Comparison of ENCODE assay signal across 24 cellular contexts in the genomic region with DNA sequence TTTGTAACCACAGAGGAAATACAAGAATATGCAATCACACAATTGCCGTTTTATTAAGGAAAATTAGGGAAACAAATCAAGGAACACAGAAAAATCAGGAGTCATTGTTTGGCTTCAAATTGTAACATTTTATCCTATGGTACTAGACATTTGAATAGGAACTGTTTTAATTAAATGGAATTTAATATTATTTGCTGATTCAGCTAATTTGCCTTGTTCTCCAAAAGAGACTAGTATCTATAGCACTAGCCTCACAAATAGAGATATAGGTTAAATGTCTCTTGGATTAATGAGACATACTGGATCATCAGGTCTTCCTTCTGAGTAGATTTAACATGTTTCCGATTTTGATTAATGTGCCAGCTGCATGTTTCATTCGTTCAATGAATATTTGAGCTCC. TPM values are rescaled to one million over a fixed set of nuclear protein-coding genes. Genes with fewer than 3 reads are reported as not detected.
DNase-seq lines count a peak whose midpoint lies in the region; ATAC-seq, FAIRE-seq and TF ChIP-seq lines count a peak whose summit lies in the region.
"Had no signal": no experiment of that assay in that cellular context is flagged by ENCODE, and none has a peak within 500 bp of the region (broad histone marks: within the 10 kb centered on the region; RNA-seq: fewer than 3 reads in every experiment).

No MANE protein-coding gene starts in this region.

- H3K9me1 ChIP-seq in endothelial cell of umbilical vein (replicated peaks; ENCODE audit: control insufficient read depth, extremely low read depth, insufficient read depth, low read length), result no peaks in the 10 kb centered on the region

- no peaks in the 10 kb centered on the region for H3K79me2 ChIP-seq in endothelial cell of umbilical vein (ENCODE audit: control insufficient read depth, insufficient read depth, low read length)

- H4K20me1 ChIP-seq in endothelial cell of umbilical vein (replicated peaks; ENCODE audit: control insufficient read depth, extremely low read depth, insufficient read depth, low read length), result no peaks in the 10 kb centered on the region
- H4K20me1 ChIP-seq: BLaER1 treated with 17β-estradiol and CSF1 and Interleukin-3, amounts not matched to agents 10 nM and 100 nM had no signal

- H3K27ac ChIP-seq in A673 (ENCODE audit: low read depth, low read length, poor library complexity, severe bottlenecking) (no peak overlapping the region), SK-N-MC (no peak overlapping the region), endothelial cell of umbilical vein (ENCODE audit: insufficient read depth, low read depth, low read length) (no peak overlapping the region), endodermal cell (ENCODE audit: low read depth, low read length) (no peak overlapping the region)
- H3K27ac ChIP-seq: BLaER1 treated with 17β-estradiol and CSF1 and Interleukin-3, amounts not matched to agents 10 nM and 100 nM had no signal

- no peak overlapping the region for H3K9ac ChIP-seq in SK-N-MC (ENCODE audit: insufficient read length)
- no peak overlapping the region for H3K9ac ChIP-seq in endothelial cell of umbilical vein (replicated peaks; ENCODE audit: extremely low read depth, insufficient read depth, low read length)
- H3K9ac ChIP-seq in endodermal cell (ENCODE audit: extremely low read depth, low read length, poor library complexity, severe bottlenecking), result no peak overlapping the region
- H3K9ac ChIP-seq: BLaER1 treated with 17β-estradiol and CSF1 and Interleukin-3, amounts not matched to agents 10 nM and 100 nM had no signal

- no peaks in the 10 kb centered on the region for H3K9me3 ChIP-seq in A673 (ENCODE audit: low read depth, low read length, poor library complexity, severe bottlenecking)
- no peaks in the 10 kb centered on the region for H3K9me3 ChIP-seq in SK-N-MC (ENCODE audit: low read depth, low read length)
- H3K9me3 ChIP-seq in endothelial cell of umbilical vein (replicated peaks; ENCODE audit: control insufficient read depth, insufficient read depth, low read length), result no peaks in the 10 kb centered on the region
- no peaks in the 10 kb centered on the region for H3K9me3 ChIP-seq in endodermal cell (ENCODE audit: control insufficient read depth, low read length)
- H3K9me3 ChIP-seq: BE2C; BLaER1 treated with 17β-estradiol and CSF1 and Interleukin-3, amounts not matched to agents 10 nM and 100 nM had no signal

- H2AFZ ChIP-seq in endothelial cell of umbilical vein (ENCODE audit: low read depth, low read length), result no peak overlapping the region

- H3K27me3 ChIP-seq in A673 (replicated peaks; ENCODE audit: insufficient read depth, low read depth, low read length, poor library complexity) (peaks cover 57% of the 10 kb centered on the region), endothelial cell of umbilical vein (ENCODE audit: control insufficient read depth in 2 of 2, insufficient read depth in 2 of 2, low read length in 2 of 2) (peaks cover 9 to 13% of the 10 kb centered on the region in 2 experiments), endodermal cell (ENCODE audit: control insufficient read depth, insufficient read depth, low read length, poor library complexity, severe bottlenecking) (peaks cover 6% of the 10 kb centered on the region)

- peaks cover 27% of the 10 kb centered on the region for H3K4me1 ChIP-seq in A673 (ENCODE audit: insufficient read depth, low read length, poor library complexity, severe bottlenecking)
- H3K4me1 ChIP-seq in endothelial cell of umbilical vein (ENCODE audit: control insufficient read depth, extremely low read depth, insufficient read depth, low read length), result no peaks in the 10 kb centered on the region
- H3K4me1 ChIP-seq in endodermal cell (ENCODE audit: control insufficient read depth, insufficient read depth, low read length), result no peaks in the 10 kb centered on the region
- H3K4me1 ChIP-seq: BE2C; BLaER1 treated with 17β-estradiol and CSF1 and Interleukin-3, amounts not matched to agents 10 nM and 100 nM had no signal

- 86 to 89% methylated on average over 3 of the region's 3 CpGs for WGBS in endodermal cell (ENCODE audit: insufficient coverage in 1 of 2, insufficient read length in 1 of 2), 2 experiments

- H3K27ac Mint-ChIP-seq in endodermal cell, result no peak overlapping the region
- H3K27ac Mint-ChIP-seq: CD14-positive monocyte; CD4-positive, alpha-beta T cell; CD8-positive, alpha-beta memory T cell had no signal

- DNase-seq in A673 (ENCODE audit: low spot score), result peak; percentile 15
- DNase-seq in SK-N-MC (ENCODE audit: low read depth, low spot score), result no peak
- no peak for DNase-seq in endothelial cell of umbilical vein (ENCODE audit: low read depth, low spot score)
- no peak for DNase-seq in cortex of kidney (lab: John Stamatoyannopoulos, UW)
- DNase-seq in left colon, result no peak
- DNase-seq in endodermal cell, result no peak
- DNase-seq: ACHN; AML-193; BE2C; CD4-positive, alpha-beta T cell; CD8-positive, alpha-beta memory T cell; DMS 273 treated with DMSO at 0.1 percent for 48 hours; DMS79; EL; GDM1; GOT3; H7; HCEC 1CT had no signal

- H3K4me3 Mint-ChIP-seq in endodermal cell, result no peak overlapping the region
- H3K4me3 Mint-ChIP-seq: CD14-positive monocyte; CD4-positive, alpha-beta T cell; CD8-positive, alpha-beta memory T cell had no signal

- POLR2A ChIA-PET in A673 (lab: Charles Lee; ENCODE audit: low non-redundant PET) (no interaction called here), endothelial cell of umbilical vein (lab: Charles Lee) (no interaction called here)

- peak; percentile 12 for FAIRE-seq in endothelial cell of umbilical vein (lab: Jason Lieb, UNC)
- FAIRE-seq: D721Med, GM12878, GM19239 had no signal

- no peak overlapping the region for H3K4me2 ChIP-seq in endothelial cell of umbilical vein (ENCODE audit: insufficient read depth, low read length)
- H3K4me2 ChIP-seq: BLaER1 treated with 17β-estradiol and CSF1 and Interleukin-3, amounts not matched to agents 10 nM and 100 nM had no signal

- no peaks in the 10 kb centered on the region for H3K36me3 Mint-ChIP-seq in endodermal cell (ENCODE audit: low read depth)
- H3K36me3 Mint-ChIP-seq: CD14-positive monocyte; CD8-positive, alpha-beta memory T cell had no signal

- H3K36me3 ChIP-seq in A673 (ENCODE audit: insufficient read depth, low read length, poor library complexity, severe bottlenecking) (no peaks in the 10 kb centered on the region), SK-N-MC (ENCODE audit: insufficient read depth, low read length) (no peaks in the 10 kb centered on the region), endothelial cell of umbilical vein (ENCODE audit: control insufficient read depth in 2 of 2, extremely low read depth in 1 of 2, insufficient read depth in 2 of 2, low read length in 2 of 2) (no peaks in the 10 kb centered on the region), endodermal cell (ENCODE audit: control insufficient read depth, insufficient read depth, low read length) (no peaks in the 10 kb centered on the region)
- H3K36me3 ChIP-seq: BE2C; BLaER1 treated with 17β-estradiol and CSF1 and Interleukin-3, amounts not matched to agents 10 nM and 100 nM had no signal

- ATAC-seq in left colon, result no peak
- ATAC-seq: GM12878 had no signal

- H3K27me3 Mint-ChIP-seq in endodermal cell (ENCODE audit: insufficient read depth), result peaks cover 3% of the 10 kb centered on the region

- H3K9me3 Mint-ChIP-seq in endodermal cell, result no peaks in the 10 kb centered on the region
- H3K9me3 Mint-ChIP-seq: CD14-positive monocyte; CD4-positive, alpha-beta T cell; CD8-positive, alpha-beta memory T cell had no signal

- BruUV-seq in A673 (replicated peaks; lab: Mats Ljungman, UMichigan), result no TSS peak
- BruUV-seq in endothelial cell of umbilical vein (replicated peaks; lab: Mats Ljungman, UMichigan), result no TSS peak

- intact Hi-C loops in A673 (cut with micrococcal nuclease; ENCODE audit: unreplicated experiment), result no loop called here
- intact Hi-C loops in endothelial cell of umbilical vein (cut with micrococcal nuclease), result no loop called here
- intact Hi-C loops in left colon (cut with DNase I, micrococcal nuclease), result no loop called here

- no peak for TF ChIP-seq POLR2A in endothelial cell of umbilical vein (IDR thresholded peaks at IDR 0.05; ENCODE audit: low read depth, low read length)

- no peak overlapping the region for H3K4me3 ChIP-seq in A673 (ENCODE audit: low read depth, low read length, poor library complexity, severe bottlenecking)
- peak overlapping the region; percentile 8; the same call in 1 of the 2 replicates for H3K4me3 ChIP-seq in SK-N-MC
- H3K4me3 ChIP-seq in endothelial cell of umbilical vein (replicated peaks in 1 of 3; ENCODE audit: insufficient read depth in 1 of 3, low read depth in 1 of 3, low read length in 3 of 3), result no peak overlapping the region
- no peak overlapping the region for H3K4me3 ChIP-seq in endodermal cell (ENCODE audit: low read length)
- H3K4me3 ChIP-seq: BLaER1 treated with 17β-estradiol and CSF1 and Interleukin-3, amounts not matched to agents 10 nM and 100 nM; GM12878 had no signal

- CTCF ChIA-PET in A673 (lab: Charles Lee), result no interaction called here
- CTCF ChIA-PET in endothelial cell of umbilical vein (lab: Charles Lee), result interaction anchor here (1.0 to 1.5 kb wide), 3 partner anchors 9 to 59 kb away, joined by 3 to 5 read pairs (median 3); partner anchors contain the start of gene CCDC186

- TF ChIP-seq CTCF in A673 (conservative IDR thresholded peaks at IDR 0.05; ENCODE audit: low read depth, low read length) (no peak), endothelial cell of umbilical vein (IDR thresholded peaks at IDR 0.05; ENCODE audit: extremely low read depth in 1 of 2, insufficient read depth in 1 of 2, low read depth in 1 of 2, low read length in 2 of 2) (no peak), endodermal cell (conservative IDR thresholded peaks at IDR 0.05) (no peak)

- dilution Hi-C loops in endothelial cell of umbilical vein (cut with MboI; ENCODE audit: extremely low pct_ligation_motif_present, low sequenced_read_pairs), result no loop called here

- peaks cover 2% of the 10 kb centered on the region for H3K4me1 Mint-ChIP-seq in endodermal cell
- H3K4me1 Mint-ChIP-seq: CD14-positive monocyte; CD8-positive, alpha-beta memory T cell had no signal

RNA-seq across cellular contexts. Expression of gene VWA2, which starts 6.3 kb away (rescaled TPM):
- total RNA-seq in A673 (2021), result not detected in 2 replicates
- not detected in 2 replicates for total RNA-seq in endothelial cell of umbilical vein
- polyA plus RNA-seq in endothelial cell of umbilical vein, result not detected in 2 replicates
- polyA plus RNA-seq in endothelial cell of umbilical vein (2011; cell fraction: cytosol; rRNA removed), result not detected in 2 replicates
- polyA plus RNA-seq in endothelial cell of umbilical vein (2011; cell fraction: nucleus; rRNA removed), result not detected in 2 replicates
- not detected in 2 replicates for polyA plus RNA-seq in endothelial cell of umbilical vein (2012)
- polyA minus RNA-seq in endothelial cell of umbilical vein, result not detected in 2 replicates
- not detected for polyA minus RNA-seq in endothelial cell of umbilical vein (2011; cell fraction: cytosol; rRNA and poly(A)+ RNA removed)
- polyA minus RNA-seq in endothelial cell of umbilical vein (2011; cell fraction: nucleus; rRNA and poly(A)+ RNA removed), result not detected in 2 replicates
- total RNA-seq in left colon, result 1 to 10 TPM; 1.1 to 1.5 TPM
- total RNA-seq in endodermal cell, result 1 to 10 TPM; 1.7 to 2.0 TPM
- polyA plus RNA-seq in endodermal cell (2013, experiment 1 of 2), result 0.07 TPM
- polyA plus RNA-seq in endodermal cell (2013, experiment 2 of 2), result 0.08 TPM
- total RNA-seq: A172; CD4-positive, alpha-beta T cell; CD8-positive, alpha-beta memory T cell; GM12878 had no signal
- polyA plus RNA-seq: CD14-positive monocyte; CD8-positive, alpha-beta memory T cell had no signal

RNA-seq across cellular contexts. Expression of gene TDRD1, which starts 53.6 kb away (rescaled TPM):
- total RNA-seq in A673 (2021) (not detected in 2 replicates), endothelial cell of umbilical vein (not detected in 2 replicates), left colon (1 to 10 TPM in 1 of 2 donors, under 1 TPM in 1; 0.64 to 2.9 TPM), endodermal cell (under 1 TPM; 0.09 to 0.15 TPM)
- not detected in 2 replicates for polyA plus RNA-seq in endothelial cell of umbilical vein
- not detected in 2 replicates for polyA plus RNA-seq in endothelial cell of umbilical vein (2011; cell fraction: cytosol; rRNA removed)
- polyA plus RNA-seq in endothelial cell of umbilical vein (2011; cell fraction: nucleus; rRNA removed), result not detected in 2 replicates
- polyA plus RNA-seq in endothelial cell of umbilical vein (2012), result not detected in 2 replicates
- polyA minus RNA-seq in endothelial cell of umbilical vein, result not detected in 2 replicates
- not detected for polyA minus RNA-seq in endothelial cell of umbilical vein (2011; cell fraction: cytosol; rRNA and poly(A)+ RNA removed)
- polyA minus RNA-seq in endothelial cell of umbilical vein (2011; cell fraction: nucleus; rRNA and poly(A)+ RNA removed), result not detected in 2 replicates
- polyA plus RNA-seq in endodermal cell (2013, experiment 1 of 2), result not detected
- not detected for polyA plus RNA-seq in endodermal cell (2013, experiment 2 of 2)
- total RNA-seq: A172; CD4-positive, alpha-beta T cell; GM12878 had no signal
- polyA plus RNA-seq: CD14-positive monocyte had no signal

RNA-seq across cellular contexts. Expression of gene CCDC186, which starts 58.8 kb away (rescaled TPM):
- total RNA-seq in A673 (2021) (10.9 and 11.5 TPM in 2 replicates), endothelial cell of umbilical vein (13.4 and 13.9 TPM in 2 replicates), left colon (10 to 100 TPM; 42.3 to 43.3 TPM), endodermal cell (10 to 100 TPM; 19.9 to 22.3 TPM)
- 1.3 and 1.8 TPM in 2 replicates for polyA plus RNA-seq in endothelial cell of umbilical vein
- polyA plus RNA-seq in endothelial cell of umbilical vein (2011; cell fraction: cytosol; rRNA removed), result 2.1 TPM in 2 replicates
- polyA plus RNA-seq in endothelial cell of umbilical vein (2011; cell fraction: nucleus; rRNA removed), result 8.1 and 11.2 TPM in 2 replicates
- polyA plus RNA-seq in endothelial cell of umbilical vein (2012), result 6.7 and 7.8 TPM in 2 replicates
- 3.7 and 8.8 TPM in 2 replicates for polyA minus RNA-seq in endothelial cell of umbilical vein
- 3.0 TPM for polyA minus RNA-seq in endothelial cell of umbilical vein (2011; cell fraction: cytosol; rRNA and poly(A)+ RNA removed)
- polyA minus RNA-seq in endothelial cell of umbilical vein (2011; cell fraction: nucleus; rRNA and poly(A)+ RNA removed), result 17.1 and 23.5 TPM in 2 replicates
- 7.2 TPM for polyA plus RNA-seq in endodermal cell (2013, experiment 1 of 2)
- polyA plus RNA-seq in endodermal cell (2013, experiment 2 of 2), result 7.9 TPM
